In the genomic region with DNA sequence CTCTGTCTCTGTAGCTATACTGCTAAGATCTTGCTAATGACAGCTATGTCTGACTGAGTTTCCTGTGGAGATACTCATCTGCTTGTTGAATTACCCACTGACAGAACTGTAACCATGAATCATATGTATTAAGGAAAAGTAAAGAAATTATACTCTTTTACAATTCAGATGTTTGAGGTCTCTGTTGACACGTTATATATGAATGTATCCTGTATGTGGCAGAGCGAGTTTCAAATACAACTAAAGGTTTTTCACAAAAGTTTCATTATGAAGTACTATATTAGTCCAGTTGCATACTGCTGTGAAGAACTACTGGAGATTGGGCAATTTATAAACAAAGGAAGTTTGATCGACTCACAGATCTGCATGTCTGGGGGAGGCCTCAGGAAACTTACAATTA, we compare ENCODE assay signal across 18 cellular contexts.
"Had no signal": no experiment of that assay in that cellular context is flagged by ENCODE, and none has a peak within 500 bp of the region (broad histone marks: within the 10 kb centered on the region; RNA-seq: fewer than 3 reads in every experiment).

No MANE protein-coding gene starts in this region.

- H3K27ac ChIP-seq: right atrium auricular region, tibial artery, uterus had no signal

- H3K36me3 ChIP-seq: right atrium auricular region, tibial artery, uterus had no signal

- H3K4me1 Mint-ChIP-seq: activated CD4-positive, alpha-beta T cell treated with anti-CD3 and anti-CD28 coated beads, Interleukin-2, amount 10 ng/mL, durations not matched to agents 24 days and 14 days; activated naive CD8-positive, alpha-beta T cell treated with anti-CD3 and anti-CD28 coated beads, Interleukin-2, amount 10 ng/mL, durations not matched to agents 7 days and 5 days; nephron progenitor cell; T-helper 17 cell had no signal

- H3K4me3 Mint-ChIP-seq: activated B cell treated with CpG ODN at 0.5 μM for 24 hours; activated CD4-positive, alpha-beta T cell treated with anti-CD3 and anti-CD28 coated beads, Interleukin-2, amount 10 ng/mL, durations not matched to agents 24 days and 14 days; activated naive CD8-positive, alpha-beta T cell treated with anti-CD3 and anti-CD28 coated beads, Interleukin-2, amount 10 ng/mL, durations not matched to agents 7 days and 5 days; nephron progenitor cell; stimulated activated naive B cell treated with anti-CD40 and anti-IgM and Interleukin-4, amounts not matched to agents 10 μg/mL and 1 μg/mL and 100 μg/mL, for 72 hours; T-helper 17 cell had no signal

- H3K27me3 Mint-ChIP-seq: activated B cell treated with CpG ODN at 0.5 μM for 24 hours; activated CD4-positive, alpha-beta T cell treated with anti-CD3 and anti-CD28 coated beads, Interleukin-2, amount 10 ng/mL, durations not matched to agents 24 days and 14 days; activated naive CD8-positive, alpha-beta T cell treated with anti-CD3 and anti-CD28 coated beads, Interleukin-2, amount 10 ng/mL, durations not matched to agents 7 days and 5 days; progenitor cell of endocrine pancreas; stimulated activated naive B cell treated with anti-CD40 and anti-IgM and Interleukin-4, amounts not matched to agents 10 μg/mL and 1 μg/mL and 100 μg/mL, for 72 hours; T-helper 17 cell had no signal

- ATAC-seq: esophagus mucosa; stimulated activated naive B cell treated with anti-CD40 and anti-IgM and Interleukin-4, amounts not matched to agents 10 μg/mL and 1 μg/mL and 100 μg/mL, for 72 hours; T-helper 17 cell had no signal

- H3K36me3 Mint-ChIP-seq: activated naive CD8-positive, alpha-beta T cell treated with anti-CD3 and anti-CD28 coated beads, Interleukin-2, amount 10 ng/mL, durations not matched to agents 7 days and 5 days had no signal

- H3K27me3 ChIP-seq: right atrium auricular region, tibial artery, uterus had no signal

- H3K4me3 ChIP-seq: right atrium auricular region, tibial artery, uterus had no signal

- H3K27ac Mint-ChIP-seq: activated B cell treated with CpG ODN at 0.5 μM for 24 hours; activated CD4-positive, alpha-beta T cell treated with anti-CD3 and anti-CD28 coated beads, Interleukin-2, amount 10 ng/mL, durations not matched to agents 24 days and 14 days; activated naive CD8-positive, alpha-beta T cell treated with anti-CD3 and anti-CD28 coated beads, Interleukin-2, amount 10 ng/mL, durations not matched to agents 7 days and 5 days; nephron progenitor cell; stimulated activated naive B cell treated with anti-CD40 and anti-IgM and Interleukin-4, amounts not matched to agents 10 μg/mL and 1 μg/mL and 100 μg/mL, for 72 hours; T-helper 17 cell had no signal

- H3K9me3 ChIP-seq: right atrium auricular region, tibial artery, uterus had no signal

- H3K4me1 ChIP-seq: uterus had no signal

- DNase-seq: activated B cell treated with CpG ODN at 0.5 μM for 24 hours; activated CD4-positive, alpha-beta T cell treated with anti-CD3 and anti-CD28 coated beads, Interleukin-2, amount 10 ng/mL, durations not matched to agents 24 days and 14 days; activated CD8-positive, alpha-beta memory T cell treated with anti-CD3 and anti-CD28 coated beads for 24 hours; activated naive CD4-positive, alpha-beta T cell; activated naive CD8-positive, alpha-beta T cell treated with anti-CD3 and anti-CD28 coated beads, Interleukin-2, amount 10 ng/mL, durations not matched to agents 7 days and 5 days; anterior cingulate cortex; cerebellar nuclear complex; foreskin melanocyte; nephron progenitor cell; occipital lobe; stimulated activated CD4-positive, alpha-beta T cell treated with anti-CD3 and anti-CD28 coated beads, Interleukin-2, amount 100 ng/mL, for 48 hours; stimulated activated naive B cell treated with anti-CD40 and anti-IgM and Interleukin-4, amounts not matched to agents 10 μg/mL and 1 μg/mL and 100 μg/mL, for 72 hours; T-helper 17 cell; tibial artery; uterus had no signal
